ENCODE assay signal across 1 cellular context in the genomic region with DNA sequence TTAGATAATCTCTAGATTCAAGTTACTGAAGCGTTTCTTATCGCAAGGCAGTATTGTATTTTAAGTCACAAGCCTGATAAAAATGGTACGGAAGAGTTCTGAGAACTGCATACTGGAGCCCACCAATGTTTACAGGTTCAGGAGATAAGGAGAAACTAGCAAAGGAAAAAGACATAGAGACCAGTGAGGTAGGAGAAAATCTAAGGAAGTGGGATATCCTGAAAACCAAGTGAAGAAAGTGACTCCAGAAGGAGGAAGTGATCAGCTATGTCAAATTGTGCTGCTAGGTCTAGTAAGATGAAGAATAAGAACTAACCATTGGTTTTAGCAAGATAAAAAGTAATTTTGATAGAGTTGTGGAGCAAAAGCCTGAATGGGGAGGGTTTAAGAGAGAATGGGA.
TF ChIP-seq lines count a peak whose summit lies in the region.

No MANE protein-coding gene starts in this region.

TF ChIP-seq in K562, 482 proteins besides CTCF, POLR2A, EP300 and RAD21 (continued from another document):
- TF ChIP-seq EHMT2 (IDR thresholded peaks at IDR 0.05) (peak; percentile 54), SMARCA4 (IDR thresholded peaks at IDR 0.05) (peak; percentile 38; the same call in 1 of the 2 replicates), ASH1L (IDR thresholded peaks at IDR 0.05; ENCODE audit: borderline replicate concordance, low read depth, partially characterized antibody) (peak; percentile 10), ZC3H4 (CRISPR knock-in tag; IDR thresholded peaks at IDR 0.05; ENCODE audit: borderline replicate concordance) (no peak), ELF4 (CRISPR knock-in tag; IDR thresholded peaks at IDR 0.05) (0 out of 2 replicates have a peak, but pooled peaks have one; percentile 50), FOXK2 (conservative IDR thresholded peaks at IDR 0.05 in 1 of 2, IDR thresholded peaks at IDR 0.05 in 1 of 2; ENCODE audit: low read depth in 2 of 2) (peak; percentile 14 to 50; a peak in 1 of 4 replicates), EP400 (IDR thresholded peaks at IDR 0.05) (no peak; the same call in 1 of the 2 replicates), ZNF197 (CRISPR knock-in tag; IDR thresholded peaks at IDR 0.05; ENCODE audit: low read depth) (no peak), TRIM28 (IDR thresholded peaks at IDR 0.05) (no peak), SOX6 (IDR thresholded peaks at IDR 0.05) (peak; percentile 83), SMARCC2 (IDR thresholded peaks at IDR 0.05; ENCODE audit: low read depth) (peak; percentile 20; the same call in 1 of the 2 replicates), ARID1B (IDR thresholded peaks at IDR 0.05) (peak; percentile 49), NR3C1 (CRISPR knock-in tag; IDR thresholded peaks at IDR 0.05) (no peak), DPF2 (IDR thresholded peaks at IDR 0.05) (peak; percentile 53; the same call in 1 of the 2 replicates), CXXC5 (CRISPR knock-in tag; IDR thresholded peaks at IDR 0.05) (no peak), SPI1 (IDR thresholded peaks at IDR 0.05; ENCODE audit: borderline replicate concordance, low read depth, low read length) (peak; percentile 74; the same call in 1 of the 2 replicates), FOXM1 (IDR thresholded peaks at IDR 0.05; ENCODE audit: low read depth) (peak; percentile 32; the same call in 1 of the 2 replicates), FOXM1 (CRISPR knock-in tag; IDR thresholded peaks at IDR 0.05; ENCODE audit: low read depth) (no peak), NONO (IDR thresholded peaks at IDR 0.05; ENCODE audit: low read depth in 2 of 2, low read length in 1 of 2) (no peak), ZNF24 (IDR thresholded peaks at IDR 0.05) (no peak), CTBP1 (IDR thresholded peaks at IDR 0.05; ENCODE audit: borderline replicate concordance) (peak; percentile 11; the same call in 1 of the 2 replicates), FOXA3 (CRISPR knock-in tag; conservative IDR thresholded peaks at IDR 0.05 in 1 of 2, IDR thresholded peaks at IDR 0.05 in 1 of 2) (peak in 1 of 2 experiments; percentile 43; a peak in 1 of 4 replicates), SMARCE1 (IDR thresholded peaks at IDR 0.05) (peak; percentile 51; the same call in 1 of the 2 replicates), ZNF79 (CRISPR knock-in tag; IDR thresholded peaks at IDR 0.05; ENCODE audit: low read depth) (0 out of 2 replicates have a peak, but pooled peaks have one; percentile 24), ZNF75A (CRISPR knock-in tag; IDR thresholded peaks at IDR 0.05) (no peak)
- TF ChIP-seq, protein P1, sequence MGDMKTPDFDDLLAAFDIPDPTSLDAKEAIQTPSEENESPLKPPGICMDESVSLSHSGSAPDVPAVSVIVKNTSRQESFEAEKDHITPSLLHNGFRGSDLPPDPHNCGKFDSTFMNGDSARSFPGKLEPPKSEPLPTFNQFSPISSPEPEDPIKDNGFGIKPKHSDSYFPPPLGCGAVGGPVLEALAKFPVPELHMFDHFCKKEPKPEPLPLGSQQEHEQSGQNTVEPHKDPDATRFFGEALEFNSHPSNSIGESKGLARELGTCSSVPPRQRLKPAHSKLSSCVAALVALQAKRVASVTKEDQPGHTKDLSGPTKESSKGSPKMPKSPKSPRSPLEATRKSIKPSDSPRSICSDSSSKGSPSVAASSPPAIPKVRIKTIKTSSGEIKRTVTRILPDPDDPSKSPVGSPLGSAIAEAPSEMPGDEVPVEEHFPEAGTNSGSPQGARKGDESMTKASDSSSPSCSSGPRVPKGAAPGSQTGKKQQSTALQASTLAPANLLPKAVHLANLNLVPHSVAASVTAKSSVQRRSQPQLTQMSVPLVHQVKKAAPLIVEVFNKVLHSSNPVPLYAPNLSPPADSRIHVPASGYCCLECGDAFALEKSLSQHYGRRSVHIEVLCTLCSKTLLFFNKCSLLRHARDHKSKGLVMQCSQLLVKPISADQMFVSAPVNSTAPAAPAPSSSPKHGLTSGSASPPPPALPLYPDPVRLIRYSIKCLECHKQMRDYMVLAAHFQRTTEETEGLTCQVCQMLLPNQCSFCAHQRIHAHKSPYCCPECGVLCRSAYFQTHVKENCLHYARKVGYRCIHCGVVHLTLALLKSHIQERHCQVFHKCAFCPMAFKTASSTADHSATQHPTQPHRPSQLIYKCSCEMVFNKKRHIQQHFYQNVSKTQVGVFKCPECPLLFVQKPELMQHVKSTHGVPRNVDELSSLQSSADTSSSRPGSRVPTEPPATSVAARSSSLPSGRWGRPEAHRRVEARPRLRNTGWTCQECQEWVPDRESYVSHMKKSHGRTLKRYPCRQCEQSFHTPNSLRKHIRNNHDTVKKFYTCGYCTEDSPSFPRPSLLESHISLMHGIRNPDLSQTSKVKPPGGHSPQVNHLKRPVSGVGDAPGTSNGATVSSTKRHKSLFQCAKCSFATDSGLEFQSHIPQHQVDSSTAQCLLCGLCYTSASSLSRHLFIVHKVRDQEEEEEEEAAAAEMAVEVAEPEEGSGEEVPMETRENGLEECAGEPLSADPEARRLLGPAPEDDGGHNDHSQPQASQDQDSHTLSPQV (IDR thresholded peaks at IDR 0.05), result 0 out of 2 replicates have a peak, but pooled peaks have one; percentile 35
- TF ChIP-seq, protein P2, sequence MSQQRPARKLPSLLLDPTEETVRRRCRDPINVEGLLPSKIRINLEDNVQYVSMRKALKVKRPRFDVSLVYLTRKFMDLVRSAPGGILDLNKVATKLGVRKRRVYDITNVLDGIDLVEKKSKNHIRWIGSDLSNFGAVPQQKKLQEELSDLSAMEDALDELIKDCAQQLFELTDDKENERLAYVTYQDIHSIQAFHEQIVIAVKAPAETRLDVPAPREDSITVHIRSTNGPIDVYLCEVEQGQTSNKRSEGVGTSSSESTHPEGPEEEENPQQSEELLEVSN (IDR thresholded peaks at IDR 0.05; ENCODE audit: borderline replicate concordance in 1 of 2, extremely low read depth in 1 of 2, insufficient read depth in 1 of 2, insufficient read length in 1 of 2, low read depth in 1 of 2, low read length in 1 of 2, poor library complexity in 1 of 2, severe bottlenecking in 1 of 2), result no peak
- TF ChIP-seq, protein P3, sequence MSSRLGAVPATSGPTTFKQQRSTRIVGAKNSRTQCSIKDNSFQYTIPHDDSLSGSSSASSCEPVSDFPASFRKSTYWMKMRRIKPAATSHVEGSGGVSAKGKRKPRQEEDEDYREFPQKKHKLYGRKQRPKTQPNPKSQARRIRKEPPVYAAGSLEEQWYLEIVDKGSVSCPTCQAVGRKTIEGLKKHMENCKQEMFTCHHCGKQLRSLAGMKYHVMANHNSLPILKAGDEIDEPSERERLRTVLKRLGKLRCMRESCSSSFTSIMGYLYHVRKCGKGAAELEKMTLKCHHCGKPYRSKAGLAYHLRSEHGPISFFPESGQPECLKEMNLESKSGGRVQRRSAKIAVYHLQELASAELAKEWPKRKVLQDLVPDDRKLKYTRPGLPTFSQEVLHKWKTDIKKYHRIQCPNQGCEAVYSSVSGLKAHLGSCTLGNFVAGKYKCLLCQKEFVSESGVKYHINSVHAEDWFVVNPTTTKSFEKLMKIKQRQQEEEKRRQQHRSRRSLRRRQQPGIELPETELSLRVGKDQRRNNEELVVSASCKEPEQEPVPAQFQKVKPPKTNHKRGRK (tag; IDR thresholded peaks at IDR 0.05), result peak; percentile 34; the same call in 1 of the 2 replicates
- TF ChIP-seq, protein P4, sequence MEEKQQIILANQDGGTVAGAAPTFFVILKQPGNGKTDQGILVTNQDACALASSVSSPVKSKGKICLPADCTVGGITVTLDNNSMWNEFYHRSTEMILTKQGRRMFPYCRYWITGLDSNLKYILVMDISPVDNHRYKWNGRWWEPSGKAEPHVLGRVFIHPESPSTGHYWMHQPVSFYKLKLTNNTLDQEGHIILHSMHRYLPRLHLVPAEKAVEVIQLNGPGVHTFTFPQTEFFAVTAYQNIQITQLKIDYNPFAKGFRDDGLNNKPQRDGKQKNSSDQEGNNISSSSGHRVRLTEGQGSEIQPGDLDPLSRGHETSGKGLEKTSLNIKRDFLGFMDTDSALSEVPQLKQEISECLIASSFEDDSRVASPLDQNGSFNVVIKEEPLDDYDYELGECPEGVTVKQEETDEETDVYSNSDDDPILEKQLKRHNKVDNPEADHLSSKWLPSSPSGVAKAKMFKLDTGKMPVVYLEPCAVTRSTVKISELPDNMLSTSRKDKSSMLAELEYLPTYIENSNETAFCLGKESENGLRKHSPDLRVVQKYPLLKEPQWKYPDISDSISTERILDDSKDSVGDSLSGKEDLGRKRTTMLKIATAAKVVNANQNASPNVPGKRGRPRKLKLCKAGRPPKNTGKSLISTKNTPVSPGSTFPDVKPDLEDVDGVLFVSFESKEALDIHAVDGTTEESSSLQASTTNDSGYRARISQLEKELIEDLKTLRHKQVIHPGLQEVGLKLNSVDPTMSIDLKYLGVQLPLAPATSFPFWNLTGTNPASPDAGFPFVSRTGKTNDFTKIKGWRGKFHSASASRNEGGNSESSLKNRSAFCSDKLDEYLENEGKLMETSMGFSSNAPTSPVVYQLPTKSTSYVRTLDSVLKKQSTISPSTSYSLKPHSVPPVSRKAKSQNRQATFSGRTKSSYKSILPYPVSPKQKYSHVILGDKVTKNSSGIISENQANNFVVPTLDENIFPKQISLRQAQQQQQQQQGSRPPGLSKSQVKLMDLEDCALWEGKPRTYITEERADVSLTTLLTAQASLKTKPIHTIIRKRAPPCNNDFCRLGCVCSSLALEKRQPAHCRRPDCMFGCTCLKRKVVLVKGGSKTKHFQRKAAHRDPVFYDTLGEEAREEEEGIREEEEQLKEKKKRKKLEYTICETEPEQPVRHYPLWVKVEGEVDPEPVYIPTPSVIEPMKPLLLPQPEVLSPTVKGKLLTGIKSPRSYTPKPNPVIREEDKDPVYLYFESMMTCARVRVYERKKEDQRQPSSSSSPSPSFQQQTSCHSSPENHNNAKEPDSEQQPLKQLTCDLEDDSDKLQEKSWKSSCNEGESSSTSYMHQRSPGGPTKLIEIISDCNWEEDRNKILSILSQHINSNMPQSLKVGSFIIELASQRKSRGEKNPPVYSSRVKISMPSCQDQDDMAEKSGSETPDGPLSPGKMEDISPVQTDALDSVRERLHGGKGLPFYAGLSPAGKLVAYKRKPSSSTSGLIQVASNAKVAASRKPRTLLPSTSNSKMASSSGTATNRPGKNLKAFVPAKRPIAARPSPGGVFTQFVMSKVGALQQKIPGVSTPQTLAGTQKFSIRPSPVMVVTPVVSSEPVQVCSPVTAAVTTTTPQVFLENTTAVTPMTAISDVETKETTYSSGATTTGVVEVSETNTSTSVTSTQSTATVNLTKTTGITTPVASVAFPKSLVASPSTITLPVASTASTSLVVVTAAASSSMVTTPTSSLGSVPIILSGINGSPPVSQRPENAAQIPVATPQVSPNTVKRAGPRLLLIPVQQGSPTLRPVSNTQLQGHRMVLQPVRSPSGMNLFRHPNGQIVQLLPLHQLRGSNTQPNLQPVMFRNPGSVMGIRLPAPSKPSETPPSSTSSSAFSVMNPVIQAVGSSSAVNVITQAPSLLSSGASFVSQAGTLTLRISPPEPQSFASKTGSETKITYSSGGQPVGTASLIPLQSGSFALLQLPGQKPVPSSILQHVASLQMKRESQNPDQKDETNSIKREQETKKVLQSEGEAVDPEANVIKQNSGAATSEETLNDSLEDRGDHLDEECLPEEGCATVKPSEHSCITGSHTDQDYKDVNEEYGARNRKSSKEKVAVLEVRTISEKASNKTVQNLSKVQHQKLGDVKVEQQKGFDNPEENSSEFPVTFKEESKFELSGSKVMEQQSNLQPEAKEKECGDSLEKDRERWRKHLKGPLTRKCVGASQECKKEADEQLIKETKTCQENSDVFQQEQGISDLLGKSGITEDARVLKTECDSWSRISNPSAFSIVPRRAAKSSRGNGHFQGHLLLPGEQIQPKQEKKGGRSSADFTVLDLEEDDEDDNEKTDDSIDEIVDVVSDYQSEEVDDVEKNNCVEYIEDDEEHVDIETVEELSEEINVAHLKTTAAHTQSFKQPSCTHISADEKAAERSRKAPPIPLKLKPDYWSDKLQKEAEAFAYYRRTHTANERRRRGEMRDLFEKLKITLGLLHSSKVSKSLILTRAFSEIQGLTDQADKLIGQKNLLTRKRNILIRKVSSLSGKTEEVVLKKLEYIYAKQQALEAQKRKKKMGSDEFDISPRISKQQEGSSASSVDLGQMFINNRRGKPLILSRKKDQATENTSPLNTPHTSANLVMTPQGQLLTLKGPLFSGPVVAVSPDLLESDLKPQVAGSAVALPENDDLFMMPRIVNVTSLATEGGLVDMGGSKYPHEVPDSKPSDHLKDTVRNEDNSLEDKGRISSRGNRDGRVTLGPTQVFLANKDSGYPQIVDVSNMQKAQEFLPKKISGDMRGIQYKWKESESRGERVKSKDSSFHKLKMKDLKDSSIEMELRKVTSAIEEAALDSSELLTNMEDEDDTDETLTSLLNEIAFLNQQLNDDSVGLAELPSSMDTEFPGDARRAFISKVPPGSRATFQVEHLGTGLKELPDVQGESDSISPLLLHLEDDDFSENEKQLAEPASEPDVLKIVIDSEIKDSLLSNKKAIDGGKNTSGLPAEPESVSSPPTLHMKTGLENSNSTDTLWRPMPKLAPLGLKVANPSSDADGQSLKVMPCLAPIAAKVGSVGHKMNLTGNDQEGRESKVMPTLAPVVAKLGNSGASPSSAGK (IDR thresholded peaks at IDR 0.05), result 0 out of 2 replicates have a peak, but pooled peaks have one; percentile 17
- TF ChIP-seq, protein P5, sequence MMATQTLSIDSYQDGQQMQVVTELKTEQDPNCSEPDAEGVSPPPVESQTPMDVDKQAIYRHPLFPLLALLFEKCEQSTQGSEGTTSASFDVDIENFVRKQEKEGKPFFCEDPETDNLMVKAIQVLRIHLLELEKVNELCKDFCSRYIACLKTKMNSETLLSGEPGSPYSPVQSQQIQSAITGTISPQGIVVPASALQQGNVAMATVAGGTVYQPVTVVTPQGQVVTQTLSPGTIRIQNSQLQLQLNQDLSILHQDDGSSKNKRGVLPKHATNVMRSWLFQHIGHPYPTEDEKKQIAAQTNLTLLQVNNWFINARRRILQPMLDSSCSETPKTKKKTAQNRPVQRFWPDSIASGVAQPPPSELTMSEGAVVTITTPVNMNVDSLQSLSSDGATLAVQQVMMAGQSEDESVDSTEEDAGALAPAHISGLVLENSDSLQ (IDR thresholded peaks at IDR 0.05), result no peak
TF ChIP-seq in K562: peak in this region for 19.
